ENCODE assay signal across 1 cellular context in genomic region chr12:39763071-39763893, GRCh38.
TF ChIP-seq lines count a peak whose summit lies in the region.

No MANE protein-coding gene starts in this region.

TF ChIP-seq in H1, 55 proteins besides CTCF, POLR2A, EP300 and RAD21:
- TF ChIP-seq CBX5 (IDR thresholded peaks at IDR 0.05; ENCODE audit: low read depth, low read length) (no peak), SUZ12 (IDR thresholded peaks at IDR 0.05; ENCODE audit: low read length) (no peak), BACH1 (IDR thresholded peaks at IDR 0.05; ENCODE audit: low read length) (no peak), KDM1A (IDR thresholded peaks at IDR 0.05; ENCODE audit: borderline replicate concordance, low read length) (no peak)
TF ChIP-seq in H1: peak in this region for 0.
